Comparison of ENCODE assay signal across 8 cellular contexts in genomic region chr15:85380860-85381535, GRCh38. TPM values are rescaled to one million over a fixed set of nuclear protein-coding genes. Genes with fewer than 3 reads are reported as not detected.
DNase-seq lines count a peak whose midpoint lies in the region; ATAC-seq, FAIRE-seq and TF ChIP-seq lines count a peak whose summit lies in the region.

No MANE protein-coding gene starts in this region.

- H3K27me3 ChIP-seq in Panc1 (ENCODE audit: control insufficient read depth, insufficient read depth, low read length) = no peaks in the 10 kb centered on the region
- no peaks in the 10 kb centered on the region for H3K27me3 ChIP-seq in heart right ventricle
- H3K27me3 ChIP-seq in sigmoid colon = no peaks in the 10 kb centered on the region

- TF ChIP-seq CTCF in Panc1 (IDR thresholded peaks at IDR 0.05) (no peak), heart right ventricle (IDR thresholded peaks at IDR 0.05) (no peak), sigmoid colon (IDR thresholded peaks at IDR 0.05) (no peak)

- ATAC-seq in GM18511 (IDR thresholded peaks at IDR 0.05; ENCODE audit: unreplicated experiment) (peak; percentile 27), HG02763 (IDR thresholded peaks at IDR 0.05; ENCODE audit: unreplicated experiment) (peak; percentile 40), Panc1 (peak; percentile 81), heart right ventricle (peak; percentile 50 to 81 (median 53))

- in situ Hi-C loops in Panc1 (cut with HindIII; ENCODE audit: low pct_unique_long_range_greater_than_20kb, low sequenced_read_pairs) = no loop called here

- BruUV-seq in Panc1 (replicated peaks; lab: Mats Ljungman, UMichigan) = no TSS peak

- no peak for TF ChIP-seq POLR2A in sigmoid colon (IDR thresholded peaks at IDR 0.05)

- H3K9me3 ChIP-seq in Panc1 (ENCODE audit: control insufficient read depth, insufficient read depth, low read depth, low read length) (no peaks in the 10 kb centered on the region), heart right ventricle (no peaks in the 10 kb centered on the region), sigmoid colon (no peaks in the 10 kb centered on the region)

- DNase-seq in Panc1 (ENCODE audit: low read depth, low spot score) (no peak), heart right ventricle (peak in 1 of 2 donors; percentile 62), sigmoid colon (peak; percentile 73), GM19239 (ENCODE audit: insufficient read length, low spot score) (no peak), cerebellum (ENCODE audit: low spot score) (no peak)
- peak in 3 of 4 experiments; percentile 32 to 55 (median 37) for DNase-seq in activated naive CD4-positive, alpha-beta T cell (lab: John Stamatoyannopoulos, UW)

- no peak for FAIRE-seq in GM19239 (lab: Jason Lieb, UNC)

- WGBS in heart right ventricle, 2 donors = 0% methylated on average over 58 to 84 of the region's 84 CpGs
- 0% methylated on average over 84 of the region's 84 CpGs for WGBS in sigmoid colon, 2 donors

- peak overlapping the region; percentile 80 for H3K27ac ChIP-seq in Panc1 (ENCODE audit: low read length)
- peak overlapping the region; percentile 91 to 96 (median 94) for H3K27ac ChIP-seq in heart right ventricle
- H3K27ac ChIP-seq in sigmoid colon = peak overlapping the region; percentile 93 to 98 (median 97)

- H3K36me3 ChIP-seq in Panc1 (ENCODE audit: control insufficient read depth, insufficient read depth, low read length) = no peaks in the 10 kb centered on the region
- H3K36me3 ChIP-seq in heart right ventricle = peaks cover 0 to 14% (median 0%) of the 10 kb centered on the region in 9 donors
- no peaks in the 10 kb centered on the region for H3K36me3 ChIP-seq in sigmoid colon

- POLR2A ChIA-PET in Panc1 (lab: Charles Lee) = interaction anchor here (0.6 kb wide), 1 partner anchor 31 kb away, joined by 5 read pairs; no protein-coding TSS in a partner anchor

- TF ChIP-seq EP300 in sigmoid colon (IDR thresholded peaks at IDR 0.05) = no peak

- intact Hi-C loops in Panc1 (cut with micrococcal nuclease; ENCODE audit: unreplicated experiment) (loop anchor here (2.0 kb wide), 1 partner anchor 48 kb away; no protein-coding TSS in a partner anchor), heart right ventricle (cut with DNase I) (loop anchor here in 5 of 10 donors (2.0 to 10.0 kb wide), 4 partner anchors 44 to 94 kb away; no protein-coding TSS in a partner anchor), sigmoid colon (cut with DNase I) (loop anchor here (2.0 to 5.0 kb wide), 3 partner anchors 50 to 121 kb away; no protein-coding TSS in a partner anchor)

- H3K4me3 ChIP-seq in Panc1 (ENCODE audit: low read depth in 2 of 2, low read length in 2 of 2) (peak overlapping the region; percentile 65 to 74), heart right ventricle (peak overlapping the region; percentile 80 to 97 (median 92)), sigmoid colon (peak overlapping the region; percentile 65 to 97 (median 92))

- H3K4me1 ChIP-seq in Panc1 (ENCODE audit: control insufficient read depth, insufficient read depth, low read length) (peaks cover 26% of the 10 kb centered on the region), heart right ventricle (peaks cover 0 to 54% (median 30%) of the 10 kb centered on the region in 9 donors), sigmoid colon (peaks cover 0 to 35% (median 22%) of the 10 kb centered on the region in 4 donors)

- CTCF ChIA-PET in Panc1 (lab: Charles Lee) = interaction anchor here (0.6 to 0.9 kb wide), 3 partner anchors 8 to 84 kb away, joined by 3 to 6 read pairs (median 5); no protein-coding TSS in a partner anchor

RNA-seq across cellular contexts. Expression of gene AKAP13, which starts 0.6 kb away (rescaled TPM):
- total RNA-seq in Panc1 (2021; ENCODE audit: unreplicated experiment) (94.2 TPM), heart right ventricle (100 to 1,000 TPM; 325 to 645 (median 537) TPM), sigmoid colon (100 to 1,000 TPM in 3 of 4 donors, 10 to 100 TPM in 1; 98.5 to 142 (median 126) TPM), cerebellum (96.0 TPM)
- 45.1 TPM for polyA plus RNA-seq in Panc1 (2012; ENCODE audit: insufficient read length)
- polyA plus RNA-seq in heart right ventricle (100 to 1,000 TPM in 1 of 2 donors, 10 to 100 TPM in 1; 89.3 to 143 TPM), sigmoid colon (10 to 100 TPM; 21.6 to 73.7 (median 43.0) TPM)

Comparison
In these comparisons a context has a peak if more than half of its experiments do, and no peak if none do; other contexts are left out.
1. ATAC-seq: peak in every context shown above with its lines; median percentile 81 in Panc1; 53 in heart right ventricle; 40 in HG02763; 27 in GM18511.
2. DNase-seq: peak in activated naive CD4-positive, alpha-beta T cell (3 of 4) and sigmoid colon (single experiment); none in Panc1 (single experiment), GM19239 (single experiment) and cerebellum (single experiment).
3. Peak in every context shown above with its lines, with median percentiles within 50 percentile points of each other: H3K27ac ChIP-seq and H3K4me3 ChIP-seq.